ENCODE assay signal across 2 cellular contexts in the genomic region with DNA sequence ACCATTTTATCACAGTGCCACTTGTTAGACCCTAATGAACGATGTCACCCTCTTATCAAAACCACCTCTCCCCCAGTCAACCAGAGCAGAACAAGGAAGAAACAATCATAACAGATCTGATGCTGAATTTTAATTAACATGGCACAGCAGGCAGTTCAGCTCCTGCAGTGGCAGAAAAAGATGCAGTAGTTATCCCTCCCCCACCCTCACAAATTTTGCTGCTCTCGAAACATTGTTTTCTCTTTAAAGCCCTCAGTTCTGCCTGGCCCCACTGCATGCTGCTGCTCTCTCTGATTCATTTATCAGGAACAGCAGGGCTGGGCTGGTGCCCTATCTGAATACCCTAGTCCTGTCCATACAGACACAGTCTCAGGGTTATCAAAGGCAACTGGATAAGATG.
TF ChIP-seq lines count a peak whose summit lies in the region.

No MANE protein-coding gene starts in this region.

TF ChIP-seq in GM23338, 12 proteins besides CTCF, POLR2A, EP300 and RAD21 (continued from another document):
- TF ChIP-seq, protein P1, sequence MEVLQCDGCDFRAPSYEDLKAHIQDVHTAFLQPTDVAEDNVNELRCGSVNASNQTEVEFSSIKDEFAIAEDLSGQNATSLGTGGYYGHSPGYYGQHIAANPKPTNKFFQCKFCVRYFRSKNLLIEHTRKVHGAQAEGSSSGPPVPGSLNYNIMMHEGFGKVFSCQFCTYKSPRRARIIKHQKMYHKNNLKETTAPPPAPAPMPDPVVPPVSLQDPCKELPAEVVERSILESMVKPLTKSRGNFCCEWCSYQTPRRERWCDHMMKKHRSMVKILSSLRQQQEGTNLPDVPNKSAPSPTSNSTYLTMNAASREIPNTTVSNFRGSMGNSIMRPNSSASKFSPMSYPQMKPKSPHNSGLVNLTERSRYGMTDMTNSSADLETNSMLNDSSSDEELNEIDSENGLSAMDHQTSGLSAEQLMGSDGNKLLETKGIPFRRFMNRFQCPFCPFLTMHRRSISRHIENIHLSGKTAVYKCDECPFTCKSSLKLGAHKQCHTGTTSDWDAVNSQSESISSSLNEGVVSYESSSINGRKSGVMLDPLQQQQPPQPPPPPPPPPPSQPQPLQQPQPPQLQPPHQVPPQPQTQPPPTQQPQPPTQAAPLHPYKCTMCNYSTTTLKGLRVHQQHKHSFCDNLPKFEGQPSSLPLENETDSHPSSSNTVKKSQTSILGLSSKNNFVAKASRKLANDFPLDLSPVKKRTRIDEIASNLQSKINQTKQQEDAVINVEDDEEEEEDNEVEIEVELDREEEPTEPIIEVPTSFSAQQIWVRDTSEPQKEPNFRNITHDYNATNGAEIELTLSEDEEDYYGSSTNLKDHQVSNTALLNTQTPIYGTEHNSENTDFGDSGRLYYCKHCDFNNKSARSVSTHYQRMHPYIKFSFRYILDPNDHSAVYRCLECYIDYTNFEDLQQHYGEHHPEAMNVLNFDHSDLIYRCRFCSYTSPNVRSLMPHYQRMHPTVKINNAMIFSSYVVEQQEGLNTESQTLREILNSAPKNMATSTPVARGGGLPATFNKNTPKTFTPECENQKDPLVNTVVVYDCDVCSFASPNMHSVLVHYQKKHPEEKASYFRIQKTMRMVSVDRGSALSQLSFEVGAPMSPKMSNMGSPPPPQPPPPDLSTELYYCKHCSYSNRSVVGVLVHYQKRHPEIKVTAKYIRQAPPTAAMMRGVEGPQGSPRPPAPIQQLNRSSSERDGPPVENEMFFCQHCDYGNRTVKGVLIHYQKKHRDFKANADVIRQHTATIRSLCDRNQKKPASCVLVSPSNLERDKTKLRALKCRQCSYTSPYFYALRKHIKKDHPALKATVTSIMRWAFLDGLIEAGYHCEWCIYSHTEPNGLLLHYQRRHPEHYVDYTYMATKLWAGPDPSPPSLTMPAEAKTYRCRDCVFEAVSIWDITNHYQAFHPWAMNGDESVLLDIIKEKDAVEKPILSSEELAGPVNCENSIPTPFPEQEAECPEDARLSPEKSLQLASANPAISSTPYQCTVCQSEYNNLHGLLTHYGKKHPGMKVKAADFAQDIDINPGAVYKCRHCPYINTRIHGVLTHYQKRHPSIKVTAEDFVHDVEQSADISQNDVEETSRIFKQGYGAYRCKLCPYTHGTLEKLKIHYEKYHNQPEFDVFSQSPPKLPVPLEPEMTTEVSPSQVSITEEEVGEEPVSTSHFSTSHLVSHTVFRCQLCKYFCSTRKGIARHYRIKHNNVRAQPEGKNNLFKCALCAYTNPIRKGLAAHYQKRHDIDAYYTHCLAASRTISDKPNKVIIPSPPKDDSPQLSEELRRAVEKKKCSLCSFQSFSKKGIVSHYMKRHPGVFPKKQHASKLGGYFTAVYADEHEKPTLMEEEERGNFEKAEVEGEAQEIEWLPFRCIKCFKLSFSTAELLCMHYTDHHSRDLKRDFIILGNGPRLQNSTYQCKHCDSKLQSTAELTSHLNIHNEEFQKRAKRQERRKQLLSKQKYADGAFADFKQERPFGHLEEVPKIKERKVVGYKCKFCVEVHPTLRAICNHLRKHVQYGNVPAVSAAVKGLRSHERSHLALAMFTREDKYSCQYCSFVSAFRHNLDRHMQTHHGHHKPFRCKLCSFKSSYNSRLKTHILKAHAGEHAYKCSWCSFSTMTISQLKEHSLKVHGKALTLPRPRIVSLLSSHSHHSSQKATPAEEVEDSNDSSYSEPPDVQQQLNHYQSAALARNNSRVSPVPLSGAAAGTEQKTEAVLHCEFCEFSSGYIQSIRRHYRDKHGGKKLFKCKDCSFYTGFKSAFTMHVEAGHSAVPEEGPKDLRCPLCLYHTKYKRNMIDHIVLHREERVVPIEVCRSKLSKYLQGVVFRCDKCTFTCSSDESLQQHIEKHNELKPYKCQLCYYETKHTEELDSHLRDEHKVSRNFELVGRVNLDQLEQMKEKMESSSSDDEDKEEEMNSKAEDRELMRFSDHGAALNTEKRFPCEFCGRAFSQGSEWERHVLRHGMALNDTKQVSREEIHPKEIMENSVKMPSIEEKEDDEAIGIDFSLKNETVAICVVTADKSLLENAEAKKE (CRISPR knock-in tag; IDR thresholded peaks at IDR 0.05): no peak

TF ChIP-seq in WTC11, 78 proteins besides CTCF, POLR2A, EP300 and RAD21 (continued from another document):
- TF ChIP-seq, protein P2, sequence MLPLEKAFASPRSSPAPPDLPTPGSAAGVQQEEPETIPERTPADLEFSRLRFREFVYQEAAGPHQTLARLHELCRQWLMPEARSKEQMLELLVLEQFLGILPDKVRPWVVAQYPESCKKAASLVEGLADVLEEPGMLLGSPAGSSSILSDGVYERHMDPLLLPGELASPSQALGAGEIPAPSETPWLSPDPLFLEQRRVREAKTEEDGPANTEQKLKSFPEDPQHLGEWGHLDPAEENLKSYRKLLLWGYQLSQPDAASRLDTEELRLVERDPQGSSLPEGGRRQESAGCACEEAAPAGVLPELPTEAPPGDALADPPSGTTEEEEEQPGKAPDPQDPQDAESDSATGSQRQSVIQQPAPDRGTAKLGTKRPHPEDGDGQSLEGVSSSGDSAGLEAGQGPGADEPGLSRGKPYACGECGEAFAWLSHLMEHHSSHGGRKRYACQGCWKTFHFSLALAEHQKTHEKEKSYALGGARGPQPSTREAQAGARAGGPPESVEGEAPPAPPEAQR (CRISPR knock-in tag; IDR thresholded peaks at IDR 0.05): no peak
- TF ChIP-seq NFE2L1 (CRISPR knock-in tag; IDR thresholded peaks at IDR 0.05): no peak
- TF ChIP-seq, protein P3, sequence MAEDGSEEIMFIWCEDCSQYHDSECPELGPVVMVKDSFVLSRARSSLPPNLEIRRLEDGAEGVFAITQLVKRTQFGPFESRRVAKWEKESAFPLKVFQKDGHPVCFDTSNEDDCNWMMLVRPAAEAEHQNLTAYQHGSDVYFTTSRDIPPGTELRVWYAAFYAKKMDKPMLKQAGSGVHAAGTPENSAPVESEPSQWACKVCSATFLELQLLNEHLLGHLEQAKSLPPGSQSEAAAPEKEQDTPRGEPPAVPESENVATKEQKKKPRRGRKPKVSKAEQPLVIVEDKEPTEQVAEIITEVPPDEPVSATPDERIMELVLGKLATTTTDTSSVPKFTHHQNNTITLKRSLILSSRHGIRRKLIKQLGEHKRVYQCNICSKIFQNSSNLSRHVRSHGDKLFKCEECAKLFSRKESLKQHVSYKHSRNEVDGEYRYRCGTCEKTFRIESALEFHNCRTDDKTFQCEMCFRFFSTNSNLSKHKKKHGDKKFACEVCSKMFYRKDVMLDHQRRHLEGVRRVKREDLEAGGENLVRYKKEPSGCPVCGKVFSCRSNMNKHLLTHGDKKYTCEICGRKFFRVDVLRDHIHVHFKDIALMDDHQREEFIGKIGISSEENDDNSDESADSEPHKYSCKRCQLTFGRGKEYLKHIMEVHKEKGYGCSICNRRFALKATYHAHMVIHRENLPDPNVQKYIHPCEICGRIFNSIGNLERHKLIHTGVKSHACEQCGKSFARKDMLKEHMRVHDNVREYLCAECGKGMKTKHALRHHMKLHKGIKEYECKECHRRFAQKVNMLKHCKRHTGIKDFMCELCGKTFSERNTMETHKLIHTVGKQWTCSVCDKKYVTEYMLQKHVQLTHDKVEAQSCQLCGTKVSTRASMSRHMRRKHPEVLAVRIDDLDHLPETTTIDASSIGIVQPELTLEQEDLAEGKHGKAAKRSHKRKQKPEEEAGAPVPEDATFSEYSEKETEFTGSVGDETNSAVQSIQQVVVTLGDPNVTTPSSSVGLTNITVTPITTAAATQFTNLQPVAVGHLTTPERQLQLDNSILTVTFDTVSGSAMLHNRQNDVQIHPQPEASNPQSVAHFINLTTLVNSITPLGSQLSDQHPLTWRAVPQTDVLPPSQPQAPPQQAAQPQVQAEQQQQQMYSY (CRISPR knock-in tag; IDR thresholded peaks at IDR 0.05): no peak
